Comparison of ENCODE assay signal across 8 cellular contexts in the genomic region with DNA sequence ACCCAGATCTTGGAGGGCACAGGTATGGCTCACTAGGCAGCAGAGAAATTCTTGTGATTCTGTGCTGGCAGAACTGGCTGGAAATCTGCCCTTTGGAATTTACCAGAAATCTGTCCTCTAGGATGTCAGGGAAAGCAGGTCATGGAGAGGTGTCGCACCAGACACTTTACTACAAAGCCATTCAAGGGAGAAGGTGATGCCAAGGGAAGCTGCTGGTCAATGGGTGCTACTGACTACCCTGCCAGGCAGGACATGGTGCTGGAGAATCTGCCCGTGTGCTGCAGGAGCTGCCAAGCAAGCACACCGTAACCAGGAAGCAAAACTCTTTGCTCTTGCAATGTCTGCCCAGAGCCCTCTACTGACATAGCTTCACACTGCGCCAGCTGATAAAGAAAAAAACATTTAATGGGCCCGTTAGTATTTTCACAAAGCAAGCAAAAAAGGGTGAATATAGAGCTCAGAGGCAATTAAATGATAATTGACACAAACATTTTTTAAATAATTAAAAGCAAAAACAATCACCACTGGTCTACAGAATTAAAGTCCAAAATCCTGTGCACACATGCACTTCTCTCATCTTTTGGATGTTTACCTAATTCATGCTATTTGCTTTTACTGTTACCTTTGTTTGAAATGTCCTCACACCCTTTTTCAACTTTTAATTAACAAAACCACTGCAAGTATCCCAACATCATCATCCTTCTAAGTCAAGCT. TPM values are rescaled to one million over a fixed set of nuclear protein-coding genes. Genes with fewer than 3 reads are reported as not detected.
A peak's percentile ranks its signal among the peaks of the same experiment; 100 is the strongest.
DNase-seq lines count a peak whose midpoint lies in the region; ATAC-seq and TF ChIP-seq lines count a peak whose summit lies in the region.

No MANE protein-coding gene starts in this region.

- peak; percentile 77 for TF ChIP-seq CTCF in OCI-LY3 (IDR thresholded peaks at IDR 0.05; ENCODE audit: low read depth, low read length)
- TF ChIP-seq CTCF in colonic mucosa (IDR thresholded peaks at IDR 0.05), result no peak
- TF ChIP-seq CTCF in natural killer cell (IDR thresholded peaks at IDR 0.05), result no peak

- H3K27me3 Mint-ChIP-seq in natural killer cell (ENCODE audit: low read depth in 2 of 2), result peaks cover 21 to 29% of the 10 kb centered on the region in 2 donors

- H3K4me1 ChIP-seq in OCI-LY3 (ENCODE audit: low read length) (peaks cover 19% of the 10 kb centered on the region), colonic mucosa (no peaks in the 10 kb centered on the region)

- H3K27me3 ChIP-seq in OCI-LY3 (ENCODE audit: low read depth, low read length), result no peaks in the 10 kb centered on the region
- H3K27me3 ChIP-seq in colonic mucosa, result no peaks in the 10 kb centered on the region

- H3K27ac ChIP-seq in OCI-LY3 (ENCODE audit: low read length), result no peak overlapping the region
- no peak overlapping the region for H3K27ac ChIP-seq in colonic mucosa

- no peaks in the 10 kb centered on the region for H3K36me3 ChIP-seq in OCI-LY3 (replicated peaks; ENCODE audit: low read depth, low read length)
- H3K36me3 ChIP-seq in colonic mucosa, result no peaks in the 10 kb centered on the region

- intact Hi-C loops in colonic mucosa (cut with DNase I) (no loop called here), natural killer cell (cut with micrococcal nuclease) (no loop called here)

- peak overlapping the region; percentile 69 for H3K4me2 ChIP-seq in OCI-LY3 (ENCODE audit: low read length)

- H3K79me2 ChIP-seq in OCI-LY3 (ENCODE audit: low read length), result no peaks in the 10 kb centered on the region

- H3K9ac ChIP-seq in OCI-LY3 (ENCODE audit: low read length) (peak overlapping the region; percentile 27; the same call in 1 of the 2 replicates), colonic mucosa (ENCODE audit: low read depth in 2 of 2, low read length in 2 of 2) (peak overlapping the region in 1 of 2 donors; percentile 55)

- no peaks in the 10 kb centered on the region for H3K9me3 Mint-ChIP-seq in natural killer cell

- H3K4me1 Mint-ChIP-seq in natural killer cell, result no peaks in the 10 kb centered on the region

- H3K4me3 Mint-ChIP-seq in natural killer cell, result no peak overlapping the region

- ATAC-seq in GM19328 (IDR thresholded peaks at IDR 0.05; ENCODE audit: unreplicated experiment) (peak; percentile 75), natural killer cell (peak in 2 of 3 donors; percentile 36 to 59)

- DNase-seq in DMS53 treated with DMSO at 0.1 percent for 48 hours (lab: John Stamatoyannopoulos, UW; ENCODE audit: unreplicated experiment) (peak; percentile 76), HK-2 (ENCODE audit: unreplicated experiment) (peak; percentile 55), colonic mucosa (peak; percentile 55), natural killer cell (no peak)
- no peak for DNase-seq in central memory CD4-positive, alpha-beta T cell
- DNase-seq in activated T-cell treated with anti-CD3 and anti-CD28 coated beads, Interleukin-2, amount 50 U/mL, for 1 hour, result no peak

- H2AFZ ChIP-seq in OCI-LY3 (ENCODE audit: low read depth, low read length), result peak overlapping the region; percentile 96

- no peaks in the 10 kb centered on the region for H3K36me3 Mint-ChIP-seq in natural killer cell

- no peaks in the 10 kb centered on the region for H3K9me3 ChIP-seq in OCI-LY3 (ENCODE audit: insufficient read depth, low read length)
- H3K9me3 ChIP-seq in colonic mucosa, result no peaks in the 10 kb centered on the region

- H3K4me3 ChIP-seq in OCI-LY3 (ENCODE audit: low read length) (peak overlapping the region; percentile 65), colonic mucosa (no peak overlapping the region)

- no peaks in the 10 kb centered on the region for H4K20me1 ChIP-seq in OCI-LY3 (ENCODE audit: insufficient read depth, low read length)

- H3K27ac Mint-ChIP-seq in natural killer cell, result no peak overlapping the region

RNA-seq across cellular contexts. Expression of a gene that starts 7.2 kb away (rescaled TPM):
- total RNA-seq in colonic mucosa, result 10 to 100 TPM; 35.1 to 42.7 TPM
- 10 to 100 TPM; 26.2 to 28.4 (median 28.1) TPM for total RNA-seq in natural killer cell

Comparison
In these comparisons a context has a peak if more than half of its experiments do, and no peak if none do; other contexts are left out.
1. DNase-seq: peak in DMS53 treated with DMSO at 0.1 percent for 48 hours (single experiment), HK-2 (single experiment) and colonic mucosa (single experiment); none in natural killer cell (single experiment), central memory CD4-positive, alpha-beta T cell (single experiment) and activated T-cell treated with anti-CD3 and anti-CD28 coated beads, Interleukin-2, amount 50 U/mL, for 1 hour (single experiment).